Comparison of ENCODE assay signal across 14 cellular contexts in genomic region chrX:41421071-41421729, GRCh38. TPM values are rescaled to one million over a fixed set of nuclear protein-coding genes. Genes with fewer than 3 reads are reported as not detected.
DNase-seq lines count a peak whose midpoint lies in the region; ATAC-seq lines count a peak whose summit lies in the region.
"Had no signal": no experiment of that assay in that cellular context is flagged by ENCODE, and none has a peak within 500 bp of the region (broad histone marks: within the 10 kb centered on the region; RNA-seq: fewer than 3 reads in every experiment).

No MANE protein-coding gene starts in this region.

- H3K4me3 Mint-ChIP-seq in T-cell: peak overlapping the region; percentile 8 to 50 (median 43)
- peak overlapping the region in 3 of 5 donors; percentile 18 to 62 (median 34) for H3K4me3 Mint-ChIP-seq in immature natural killer cell

- POLR2A ChIA-PET in T-cell (lab: Charles Lee): interaction anchor here (0.6 kb wide), 2 partner anchors 16 to 809 kb away, joined by 3 read pairs; no protein-coding TSS in a partner anchor

- H3K36me3 Mint-ChIP-seq in T-cell (no peaks in the 10 kb centered on the region), immature natural killer cell (no peaks in the 10 kb centered on the region)

- peak overlapping the region in 1 of 2 donors; percentile 12 for H3K27ac Mint-ChIP-seq in T-cell
- no peak overlapping the region for H3K27ac Mint-ChIP-seq in immature natural killer cell

- H3K9me3 Mint-ChIP-seq in T-cell (no peaks in the 10 kb centered on the region), immature natural killer cell (no peaks in the 10 kb centered on the region)

- DNase-seq in DMS 273 (lab: John Stamatoyannopoulos, UW; ENCODE audit: unreplicated experiment) (peak; percentile 36), DMS 273 treated with DMSO at 0.1 percent for 48 hours (lab: John Stamatoyannopoulos, UW) (no peak), AG08395 (ENCODE audit: low spot score) (peak; percentile 14), T-cell (no peak), immature natural killer cell (no peak), NCI-H524 treated with DMSO at 0.1 percent for 48 hours (lab: John Stamatoyannopoulos, UW) (no peak)
- DNase-seq: NCI-H187 treated with DMSO at 0.1 percent for 48 hours; NCI-H774; stimulated activated CD4-positive, alpha-beta T cell treated with anti-CD3 and anti-CD28 coated beads, Interleukin-2, amount 100 ng/mL, for 24 hours; T1000; transverse colon had no signal

- H3K4me1 Mint-ChIP-seq in T-cell: peaks cover 0 to 3% (median 0%) of the 10 kb centered on the region in 3 donors
- H3K4me1 Mint-ChIP-seq in immature natural killer cell: peaks cover 0 to 2% of the 10 kb centered on the region in 2 donors

- H3K27me3 Mint-ChIP-seq in T-cell: peaks cover 0 to 16% of the 10 kb centered on the region in 2 donors
- peaks cover 0 to 6% (median 5%) of the 10 kb centered on the region in 3 donors for H3K27me3 Mint-ChIP-seq in immature natural killer cell (ENCODE audit: low read depth in 3 of 3)

- CTCF ChIA-PET in T-cell (lab: Charles Lee): interaction anchor here in 1 of 2 donors (0.6 kb wide), 1 partner anchor 63 kb away, joined by 4 read pairs; no protein-coding TSS in a partner anchor

- ATAC-seq in T-cell (replicated peaks in 1 of 4) (peak in 1 of 4 experiments; percentile 24), GM21576 (IDR thresholded peaks at IDR 0.05; ENCODE audit: unreplicated experiment) (no peak), GM21515 (IDR thresholded peaks at IDR 0.05; ENCODE audit: unreplicated experiment) (no peak)

RNA-seq across cellular contexts. Expression of gene NYX, which starts 25.9 kb away (rescaled TPM):
- total RNA-seq in T-cell: not detected
- polyA plus RNA-seq in immature natural killer cell: not detected
- total RNA-seq: HT-29, transverse colon had no signal

Comparison
In these comparisons a context has a peak if more than half of its experiments do, and no peak if none do; other contexts are left out.
1. DNase-seq: peak in DMS 273 (single experiment) and AG08395 (single experiment); none in DMS 273 treated with DMSO at 0.1 percent for 48 hours (single experiment), T-cell (0 of 34), immature natural killer cell (0 of 3) and NCI-H524 treated with DMSO at 0.1 percent for 48 hours (single experiment).